1 cellular context compared by ENCODE assay signal in the genomic region with DNA sequence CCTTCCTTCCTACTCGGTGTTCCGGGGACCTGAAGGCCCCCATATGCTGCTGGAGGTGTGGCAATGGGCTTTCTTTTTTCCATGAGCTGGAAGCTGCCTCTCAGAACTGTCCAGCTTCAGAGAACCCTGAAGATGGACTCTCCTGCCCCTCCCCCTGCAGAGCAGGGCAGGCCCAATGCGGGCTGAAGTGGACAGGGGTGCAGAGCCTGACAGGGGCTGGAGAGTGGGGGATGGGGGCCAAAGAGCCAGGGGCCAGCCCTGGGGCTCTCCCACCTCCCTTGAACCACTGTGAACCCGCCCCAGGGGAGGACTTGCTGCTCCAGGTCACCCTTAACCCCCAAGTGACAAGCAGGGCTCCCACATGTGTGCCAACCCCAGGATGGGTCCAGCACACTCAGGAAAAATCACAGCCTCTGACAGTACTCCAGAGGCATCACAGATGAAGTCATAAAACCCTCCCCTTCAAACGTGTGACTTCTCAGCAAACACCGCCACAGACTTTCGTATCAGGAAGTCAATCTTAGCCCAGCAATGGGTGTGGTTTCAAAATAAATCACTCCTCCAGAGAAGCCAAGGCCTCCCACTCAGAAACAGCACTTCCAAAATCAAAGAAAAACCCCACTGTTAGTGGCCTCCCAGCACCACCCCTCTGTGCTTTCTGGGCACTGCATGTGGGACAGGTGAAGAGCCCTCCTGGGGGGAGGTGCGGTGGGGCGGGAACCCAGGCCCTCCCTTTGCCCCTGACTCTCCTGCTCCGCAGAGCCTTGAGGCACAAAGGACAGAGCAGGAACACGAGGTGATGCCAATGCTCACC.
TF ChIP-seq lines count a peak whose summit lies in the region.

No MANE protein-coding gene starts in this region.

TF ChIP-seq in HEK293, 187 proteins besides CTCF, POLR2A, EP300 and RAD21 (continued from another document):
- TF ChIP-seq PRDM10 (tag by site-specific recombination; IDR thresholded peaks at IDR 0.05) (peak; percentile 91), ZIC2 (tag by site-specific recombination; IDR thresholded peaks at IDR 0.05) (peak; percentile 63), EGR2 (tag by site-specific recombination; IDR thresholded peaks at IDR 0.05; ENCODE audit: low read depth) (peak; percentile 65), ZNF677 (tag by site-specific recombination; IDR thresholded peaks at IDR 0.05) (no peak), GLIS1 (tag by site-specific recombination; IDR thresholded peaks at IDR 0.05) (peak; percentile 76), ZNF658 (tag by site-specific recombination; IDR thresholded peaks at IDR 0.05) (no peak)
